ENCODE assay signal across 9 cellular contexts in the genomic region with DNA sequence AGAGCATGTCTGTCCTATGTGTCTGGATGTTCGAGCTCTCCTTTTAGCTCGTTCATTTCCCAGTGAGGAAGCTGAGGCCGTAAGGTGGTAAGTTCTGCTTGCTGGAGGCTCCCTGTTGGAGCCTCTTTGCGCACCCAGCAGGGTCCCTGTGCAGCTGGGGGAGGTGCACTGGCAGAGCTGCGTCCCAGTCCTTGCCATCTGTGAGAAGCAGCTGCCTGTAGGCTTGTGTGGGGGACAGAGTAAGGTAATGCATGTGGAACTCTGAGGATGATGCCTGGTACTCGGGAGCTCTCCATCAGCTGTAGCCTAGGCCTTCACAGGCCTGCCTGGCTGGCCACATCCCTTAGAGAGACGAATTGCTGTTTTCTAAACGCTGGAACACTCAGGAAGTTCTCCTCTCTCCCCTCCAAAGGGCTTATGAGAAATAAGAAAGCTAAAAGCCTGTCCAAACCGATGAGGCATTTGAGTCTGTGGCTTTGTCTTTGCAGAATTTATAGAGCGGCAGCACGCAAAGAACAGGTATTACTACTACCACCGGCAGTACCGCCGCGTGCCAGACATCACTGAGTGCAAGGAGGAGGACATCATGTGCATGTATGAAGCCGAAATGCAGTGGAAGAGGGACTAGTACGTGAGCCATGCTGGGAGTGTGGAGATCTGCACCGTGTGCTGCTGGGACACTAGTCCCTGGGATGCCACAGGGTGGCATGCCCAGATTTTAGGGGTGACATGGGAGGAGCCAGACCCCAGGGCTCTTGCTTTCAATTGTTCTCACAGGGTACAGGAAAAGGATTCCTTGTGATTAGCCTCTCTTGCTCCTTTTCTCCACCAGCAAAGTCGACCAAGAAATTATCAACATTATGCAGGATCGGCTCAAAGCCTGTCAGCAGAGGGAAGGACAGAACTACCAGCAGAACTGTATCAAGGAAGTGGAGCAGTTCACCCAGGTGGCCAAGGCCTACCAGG. TPM values are rescaled to one million over a fixed set of nuclear protein-coding genes. Genes with fewer than 3 reads are reported as not detected.
A peak's percentile ranks its signal among the peaks of the same experiment; 100 is the strongest.
DNase-seq lines count a peak whose midpoint lies in the region; ATAC-seq and TF ChIP-seq lines count a peak whose summit lies in the region.
"Had no signal": no experiment of that assay in that cellular context is flagged by ENCODE, and none has a peak within 500 bp of the region (broad histone marks: within the 10 kb centered on the region; RNA-seq: fewer than 3 reads in every experiment).

No MANE protein-coding gene starts in this region.

- H3K27me3 Mint-ChIP-seq in CD8-positive, alpha-beta memory T cell: peaks cover 0 to 1% of the 10 kb centered on the region in 2 donors
- no peaks in the 10 kb centered on the region for H3K27me3 Mint-ChIP-seq in natural killer cell (ENCODE audit: low read depth in 2 of 2)

- H3K36me3 ChIP-seq in CD8-positive, alpha-beta memory T cell (ENCODE audit: insufficient read depth, low read length): peaks cover 24% of the 10 kb centered on the region
- H3K36me3 ChIP-seq in brain microvascular endothelial cell (replicated peaks): peaks cover 32% of the 10 kb centered on the region

- intact Hi-C loops in natural killer cell (cut with micrococcal nuclease): no loop called here

- H3K27me3 ChIP-seq in CD8-positive, alpha-beta memory T cell (ENCODE audit: insufficient read depth, low read length, poor library complexity, severe bottlenecking): no peaks in the 10 kb centered on the region
- no peaks in the 10 kb centered on the region for H3K27me3 ChIP-seq in brain microvascular endothelial cell (replicated peaks)

- H3K9me3 ChIP-seq in CD8-positive, alpha-beta memory T cell (ENCODE audit: low read length): no peaks in the 10 kb centered on the region

- POLR2A ChIA-PET in CD8-positive, alpha-beta memory T cell (lab: Charles Lee): interaction anchor here (0.6 to 2.7 kb wide), 6 partner anchors 9 to 194 kb away, joined by 3 to 17 read pairs (median 5); partner anchors contain the start of genes MSRB1, TBL3 and TRAF7

- TF ChIP-seq POLR2A in Raji (IDR thresholded peaks at IDR 0.05; ENCODE audit: insufficient read depth, low read depth, low read length): peak; percentile 82

- peak overlapping the region; percentile 78 to 96 (median 89) for H3K4me3 Mint-ChIP-seq in CD8-positive, alpha-beta memory T cell
- peak overlapping the region; percentile 91 for H3K4me3 Mint-ChIP-seq in natural killer cell

- no peaks in the 10 kb centered on the region for H3K9me3 Mint-ChIP-seq in CD8-positive, alpha-beta memory T cell
- H3K9me3 Mint-ChIP-seq in natural killer cell: no peaks in the 10 kb centered on the region

- no peak for DNase-seq in CD8-positive, alpha-beta memory T cell
- peak; percentile 55 for DNase-seq in HK-2 (ENCODE audit: unreplicated experiment)
- DNase-seq in brain microvascular endothelial cell: no peak
- no peak for DNase-seq in natural killer cell
- no peak for DNase-seq in superior temporal gyrus (ENCODE audit: extremely low spot score)
- no peak for DNase-seq in HuH-7.5 (ENCODE audit: low spot score)

- ATAC-seq in natural killer cell (no peak), GM21515 (IDR thresholded peaks at IDR 0.05; ENCODE audit: unreplicated experiment) (no peak)

- H3K27ac ChIP-seq in CD8-positive, alpha-beta memory T cell (ENCODE audit: low read depth, low read length): peak overlapping the region; percentile 73
- no peak overlapping the region for H3K27ac ChIP-seq in brain microvascular endothelial cell

- H3K4me3 ChIP-seq in CD8-positive, alpha-beta memory T cell (ENCODE audit: low read length): peak overlapping the region; percentile 78
- peak overlapping the region; percentile 88 for H3K4me3 ChIP-seq in brain microvascular endothelial cell (ENCODE audit: low read depth, low read length)

- peaks cover 44 to 57% (median 50%) of the 10 kb centered on the region in 3 donors for H3K4me1 Mint-ChIP-seq in CD8-positive, alpha-beta memory T cell
- H3K4me1 Mint-ChIP-seq in natural killer cell: peaks cover 41% of the 10 kb centered on the region in 2 donors

- in situ Hi-C loops in brain microvascular endothelial cell (cut with HindIII; ENCODE audit: low pct_ligation_motif_present, low sequenced_read_pairs): no loop called here

- H3K27ac Mint-ChIP-seq in CD8-positive, alpha-beta memory T cell: peak overlapping the region; percentile 63 to 99 (median 91)
- H3K27ac Mint-ChIP-seq in natural killer cell: peak overlapping the region; percentile 56 to 85

- peaks cover 0 to 50% (median 8%) of the 10 kb centered on the region in 3 donors for H3K36me3 Mint-ChIP-seq in CD8-positive, alpha-beta memory T cell
- no peaks in the 10 kb centered on the region for H3K36me3 Mint-ChIP-seq in natural killer cell

- CTCF ChIA-PET in CD8-positive, alpha-beta memory T cell (lab: Charles Lee): interaction anchor here (0.6 to 1.4 kb wide), 5 partner anchors 10 to 237 kb away, joined by 3 to 5 read pairs (median 4); partner anchors contain the start of gene TBL3

- TF ChIP-seq CTCF in brain microvascular endothelial cell (IDR thresholded peaks at IDR 0.05; ENCODE audit: low read depth, low read length, missing control alignments) (no peak), natural killer cell (IDR thresholded peaks at IDR 0.05) (no peak)

- peaks cover 55% of the 10 kb centered on the region for H3K4me1 ChIP-seq in CD8-positive, alpha-beta memory T cell (ENCODE audit: insufficient read depth, low read length)

RNA-seq across cellular contexts. Expression of gene NDUFB10, which starts 1.6 kb away (rescaled TPM):
- 100 to 1,000 TPM; 150 to 152 TPM for total RNA-seq in CD8-positive, alpha-beta memory T cell
- 236 TPM for polyA plus RNA-seq in CD8-positive, alpha-beta memory T cell
- total RNA-seq in natural killer cell: 10 to 100 TPM; 54.5 to 61.1 (median 59.5) TPM

RNA-seq across cellular contexts. Expression of gene RPS2, which starts 3.7 kb away (rescaled TPM):
- 1,000 to 10,000 TPM; 5,023 to 5,213 TPM for total RNA-seq in CD8-positive, alpha-beta memory T cell
- 5,049 TPM for polyA plus RNA-seq in CD8-positive, alpha-beta memory T cell
- 1,000 to 10,000 TPM; 1,124 to 1,385 (median 1,274) TPM for total RNA-seq in natural killer cell

RNA-seq across cellular contexts. Expression of gene RNF151, which starts 5.7 kb away (rescaled TPM):
- not detected for total RNA-seq in CD8-positive, alpha-beta memory T cell
- polyA plus RNA-seq in CD8-positive, alpha-beta memory T cell: not detected
- not detected for total RNA-seq in natural killer cell

RNA-seq across cellular contexts. Expression of gene RPL3L, which starts 6.5 kb away (rescaled TPM):
- total RNA-seq in CD8-positive, alpha-beta memory T cell: under 1 TPM; 0.37 to 0.62 TPM
- not detected for polyA plus RNA-seq in CD8-positive, alpha-beta memory T cell
- total RNA-seq in natural killer cell: not detected
- total RNA-seq: T-helper 2 cell treated with Interferon-gamma antibody and Interleukin-4, amounts not matched to agents 100 ng/mL and 5 ng/mL, for 36 hours had no signal

RNA-seq across cellular contexts. Expression of gene TBL3, which starts 10.9 kb away (rescaled TPM):
- total RNA-seq in CD8-positive, alpha-beta memory T cell: 10 to 100 TPM; 74.6 to 78.0 TPM
- polyA plus RNA-seq in CD8-positive, alpha-beta memory T cell: 62.9 TPM
- 10 to 100 TPM; 25.1 to 28.9 (median 28.1) TPM for total RNA-seq in natural killer cell
